Comparison of ENCODE assay signal across 26 cellular contexts in the genomic region with DNA sequence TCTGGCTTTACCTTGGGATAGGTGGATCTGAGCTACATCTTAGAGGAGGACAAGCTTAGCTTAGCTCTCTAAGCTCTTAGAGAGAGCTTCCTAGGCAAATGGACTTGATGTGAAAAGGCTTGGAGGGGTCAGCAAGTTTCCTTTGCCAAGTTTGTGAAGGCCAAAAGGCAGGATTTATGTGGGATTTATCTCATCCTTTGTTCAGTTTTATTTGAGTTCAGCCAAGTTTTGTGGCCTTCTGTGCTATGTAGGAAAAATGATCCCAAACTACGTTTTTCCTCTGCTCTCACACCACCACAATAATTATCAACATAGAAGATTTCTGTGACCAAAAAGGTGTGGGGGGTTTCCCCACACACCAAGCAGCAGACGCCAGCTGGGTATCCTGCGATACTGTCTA.
"Had no signal": no experiment of that assay in that cellular context is flagged by ENCODE, and none has a peak within 500 bp of the region (broad histone marks: within the 10 kb centered on the region; RNA-seq: fewer than 3 reads in every experiment).

No MANE protein-coding gene starts in this region.

- FAIRE-seq: endometrium, islet of Langerhans had no signal

- H3K27me3 ChIP-seq: esophagus muscularis mucosa, gastrocnemius medialis, heart right ventricle, left lung, neutrophil, sigmoid colon, tibial nerve, upper lobe of right lung, vagina had no signal

- H3K9me3 Mint-ChIP-seq: central memory CD8-positive, alpha-beta T cell; naive B cell; nephron progenitor cell; stimulated activated naive CD8-positive, alpha-beta T cell treated with anti-CD3 and anti-CD28 coated beads, Interleukin-15, Interleukin-2, amounts not matched to agents 100 ng/mL and 50 ng/mL, for 24 hours had no signal

- H3K4me1 ChIP-seq: gastrocnemius medialis, lower lobe of right lung had no signal

- H3K4me3 ChIP-seq: esophagus muscularis mucosa, gastrocnemius medialis, heart right ventricle, left lung, lower lobe of right lung, sigmoid colon, skin epidermis, tibial nerve, upper lobe of right lung, vagina had no signal

- DNase-seq: cortex of kidney; effector memory CD4-positive, alpha-beta T cell; gastrocnemius medialis; heart right ventricle; hypothalamus; kidney glomerular epithelial cell; left lung; lower lobe of right lung; mesenchymal stem cell; naive B cell; nephron progenitor cell; posterior cingulate gyrus; sigmoid colon; stimulated activated CD4-positive, alpha-beta T cell treated with anti-CD3 and anti-CD28 coated beads, Interleukin-12 subunit alpha, Interleukin-12 subunit beta, amount 100 ng/mL, for 4 hours; stimulated activated CD4-positive, alpha-beta T cell treated with anti-CD3 and anti-CD28 coated beads, Interleukin-2, amount 100 ng/mL, for 48 hours; upper lobe of right lung had no signal

- H3K4me3 Mint-ChIP-seq: central memory CD8-positive, alpha-beta T cell; naive B cell; nephron progenitor cell; stimulated activated naive CD8-positive, alpha-beta T cell treated with anti-CD3 and anti-CD28 coated beads, Interleukin-15, Interleukin-2, amounts not matched to agents 100 ng/mL and 50 ng/mL, for 24 hours had no signal

- ATAC-seq: gastrocnemius medialis, heart right ventricle, left lung, lower lobe of right lung, upper lobe of right lung had no signal

- H3K36me3 Mint-ChIP-seq: naive B cell had no signal

- H3K27ac Mint-ChIP-seq: nephron progenitor cell; stimulated activated naive CD8-positive, alpha-beta T cell treated with anti-CD3 and anti-CD28 coated beads, Interleukin-15, Interleukin-2, amounts not matched to agents 100 ng/mL and 50 ng/mL, for 24 hours had no signal

- H3K27ac ChIP-seq: epithelial cell of prostate, esophagus muscularis mucosa, gastrocnemius medialis, heart right ventricle, left lung, lower lobe of right lung, neutrophil, sigmoid colon, skin epidermis, tibial nerve, upper lobe of right lung, vagina had no signal

- H3K4me1 Mint-ChIP-seq: naive B cell, nephron progenitor cell had no signal

- H3K36me3 ChIP-seq: esophagus muscularis mucosa, gastrocnemius medialis, heart right ventricle, left lung, lower lobe of right lung, neutrophil, sigmoid colon, tibial nerve, upper lobe of right lung, vagina had no signal

- H3K27me3 Mint-ChIP-seq: central memory CD8-positive, alpha-beta T cell; naive B cell; stimulated activated naive CD8-positive, alpha-beta T cell treated with anti-CD3 and anti-CD28 coated beads, Interleukin-15, Interleukin-2, amounts not matched to agents 100 ng/mL and 50 ng/mL, for 24 hours had no signal

- H3K9me3 ChIP-seq: esophagus muscularis mucosa, gastrocnemius medialis, heart right ventricle, left lung, lower lobe of right lung, neutrophil, sigmoid colon, tibial nerve, upper lobe of right lung, vagina had no signal
